28 cellular contexts compared by ENCODE assay signal in genomic region chr3:159620281-159620680, GRCh38.
DNase-seq lines count a peak whose midpoint lies in the region; ATAC-seq, FAIRE-seq and TF ChIP-seq lines count a peak whose summit lies in the region.
"Had no signal": no experiment of that assay in that cellular context is flagged by ENCODE, and none has a peak within 500 bp of the region (broad histone marks: within the 10 kb centered on the region; RNA-seq: fewer than 3 reads in every experiment).

No MANE protein-coding gene starts in this region.

- ATAC-seq in HepG2 (no peak), HG03520 (IDR thresholded peaks at IDR 0.05; ENCODE audit: unreplicated experiment) (no peak), GM21723 (IDR thresholded peaks at IDR 0.05; ENCODE audit: unreplicated experiment) (no peak)
- ATAC-seq: left ventricle myocardium superior; stimulated activated naive B cell treated with anti-CD40 and anti-IgM and Interleukin-4, amounts not matched to agents 10 μg/mL and 1 μg/mL and 100 μg/mL, for 72 hours had no signal

- H2AFZ ChIP-seq in HepG2 (ENCODE audit: low read length): no peak overlapping the region
- H2AFZ ChIP-seq: parathyroid adenoma had no signal

- peak overlapping the region; percentile 69 for H3K27ac Mint-ChIP-seq in chondrocyte (ENCODE audit: unreplicated experiment)
- peak overlapping the region; percentile 67 for H3K27ac Mint-ChIP-seq in osteocyte (ENCODE audit: unreplicated experiment)
- H3K27ac Mint-ChIP-seq: activated B cell treated with CpG ODN at 0.5 μM for 24 hours; activated naive CD8-positive, alpha-beta T cell treated with anti-CD3 and anti-CD28 coated beads for 36 hours; stimulated activated naive B cell treated with anti-CD40 and anti-IgM and Interleukin-4, amounts not matched to agents 10 μg/mL and 1 μg/mL and 100 μg/mL, for 72 hours had no signal

- no peak for TF ChIP-seq EP300 in HepG2 (IDR thresholded peaks at IDR 0.05; ENCODE audit: low read depth in 2 of 2, low read length in 2 of 2)
- TF ChIP-seq EP300 in HepG2 (CRISPR knock-in tag; IDR thresholded peaks at IDR 0.05; ENCODE audit: borderline replicate concordance): no peak

- no peaks in the 10 kb centered on the region for H3K9me3 ChIP-seq in HepG2 (ENCODE audit: low read length)
- H3K9me3 ChIP-seq: right atrium auricular region, testis had no signal

- TF ChIP-seq CTCF in chondrocyte (IDR thresholded peaks at IDR 0.05) (no peak), osteocyte (IDR thresholded peaks at IDR 0.05) (no peak), HepG2 (CRISPR knock-in tag; IDR thresholded peaks at IDR 0.05) (no peak)

- TF ChIP-seq POLR2A in HepG2 (IDR thresholded peaks at IDR 0.05; ENCODE audit: insufficient read depth in 1 of 2, low read depth in 2 of 2, low read length in 2 of 2): no peak

- H3K27me3 ChIP-seq in HepG2 (ENCODE audit: control insufficient read depth in 1 of 2, insufficient read depth in 2 of 2, low read length in 2 of 2) (no peaks in the 10 kb centered on the region; a peak in 1 of 5 replicates), mesendoderm (ENCODE audit: insufficient read depth, low read length, poor library complexity) (no peaks in the 10 kb centered on the region)
- H3K27me3 ChIP-seq: right atrium auricular region, testis had no signal

- intact Hi-C loops in HepG2 (cut with micrococcal nuclease; ENCODE audit: unreplicated experiment): no loop called here

- peaks cover 40% of the 10 kb centered on the region for H3K4me1 Mint-ChIP-seq in chondrocyte (ENCODE audit: low read depth)
- H3K4me1 Mint-ChIP-seq in osteocyte (ENCODE audit: unreplicated experiment): peaks cover 35% of the 10 kb centered on the region
- H3K4me1 Mint-ChIP-seq: activated B cell treated with CpG ODN at 0.5 μM for 24 hours; activated naive CD8-positive, alpha-beta T cell treated with anti-CD3 and anti-CD28 coated beads for 36 hours; stimulated activated naive B cell treated with anti-CD40 and anti-IgM and Interleukin-4, amounts not matched to agents 10 μg/mL and 1 μg/mL and 100 μg/mL, for 72 hours had no signal

- no peaks in the 10 kb centered on the region for H4K20me1 ChIP-seq in HepG2 (ENCODE audit: insufficient read depth, low read length)

- 0% methylated on average over 1 of the region's 1 CpG for WGBS in HepG2 (ENCODE audit: low lambda C conversion rate)
- WGBS in mesendoderm (ENCODE audit: extremely low coverage, insufficient coverage, low lambda C conversion rate): no CpG with 5 or more reads among the region's 1 CpG

- no peak overlapping the region for H4K5ac ChIP-seq in mesendoderm (ENCODE audit: low read length)

- no TSS peak for BruUV-seq in HepG2 (replicated peaks; lab: Mats Ljungman, UMichigan)

- H3K36me3 ChIP-seq in HepG2 (replicated peaks in 1 of 2; ENCODE audit: control insufficient read depth in 1 of 2, insufficient read depth in 2 of 2, low read length in 2 of 2) (no peaks in the 10 kb centered on the region), mesendoderm (ENCODE audit: control insufficient read depth, insufficient read depth, low read length) (no peaks in the 10 kb centered on the region)
- H3K36me3 ChIP-seq: right atrium auricular region had no signal

- H3K27ac ChIP-seq in HepG2 (ENCODE audit: extremely low read length, insufficient read depth, low read length) (no peak overlapping the region), mesendoderm (ENCODE audit: low read depth, low read length) (no peak overlapping the region)
- H3K27ac ChIP-seq: parathyroid adenoma, right atrium auricular region, testis had no signal

- H3K27me3 Mint-ChIP-seq in chondrocyte (ENCODE audit: low read depth): no peaks in the 10 kb centered on the region
- no peaks in the 10 kb centered on the region for H3K27me3 Mint-ChIP-seq in osteocyte (ENCODE audit: unreplicated experiment)
- H3K27me3 Mint-ChIP-seq: activated B cell treated with CpG ODN at 0.5 μM for 24 hours; activated naive CD8-positive, alpha-beta T cell treated with anti-CD3 and anti-CD28 coated beads for 36 hours; stimulated activated naive B cell treated with anti-CD40 and anti-IgM and Interleukin-4, amounts not matched to agents 10 μg/mL and 1 μg/mL and 100 μg/mL, for 72 hours had no signal

- POLR2A ChIA-PET in HepG2 (lab: Yijun Ruan, JAX): no interaction called here

- no peak for FAIRE-seq in HepG2 (lab: Jason Lieb, UNC)
- FAIRE-seq: frontal cortex, G401.6, H1 had no signal

- H3K4me1 ChIP-seq in HepG2 (ENCODE audit: insufficient read depth, low read length) (no peaks in the 10 kb centered on the region), mesendoderm (ENCODE audit: control insufficient read depth, low read depth, low read length) (no peaks in the 10 kb centered on the region)
- H3K4me1 ChIP-seq: parathyroid adenoma, testis had no signal

- no peak overlapping the region for H2BK5ac ChIP-seq in mesendoderm (ENCODE audit: low read length)

- no peak overlapping the region for H2BK120ac ChIP-seq in mesendoderm (ENCODE audit: low read depth, low read length)

- in situ Hi-C loops in HepG2 (cut with HindIII; ENCODE audit: extremely low pct_ligation_motif_present, low pct_unique_long_range_greater_than_20kb): no loop called here

- H3K4me2 ChIP-seq in HepG2 (ENCODE audit: low read depth, low read length): no peak overlapping the region
- H3K4me2 ChIP-seq in mesendoderm (ENCODE audit: low read length): no peak overlapping the region

- H3K9ac ChIP-seq in HepG2 (ENCODE audit: insufficient read depth, low read depth, low read length): no peak overlapping the region
- H3K9ac ChIP-seq in mesendoderm (ENCODE audit: low read length): no peak overlapping the region
- H3K9ac ChIP-seq: parathyroid adenoma had no signal

- no peaks in the 10 kb centered on the region for H3K9me3 Mint-ChIP-seq in chondrocyte (ENCODE audit: low read depth)
- H3K9me3 Mint-ChIP-seq in osteocyte (ENCODE audit: unreplicated experiment): no peaks in the 10 kb centered on the region
- H3K9me3 Mint-ChIP-seq: activated B cell treated with CpG ODN at 0.5 μM for 24 hours, nephron had no signal

- H2BK15ac ChIP-seq in mesendoderm (replicated peaks; ENCODE audit: low read depth): no peak overlapping the region

- H2AK5ac ChIP-seq in mesendoderm (ENCODE audit: low read length): no peak overlapping the region

- H4K8ac ChIP-seq in mesendoderm (ENCODE audit: low read depth, low read length): no peak overlapping the region

- no peak overlapping the region for H3K4ac ChIP-seq in mesendoderm (ENCODE audit: low read depth, low read length)

- no peak for TF ChIP-seq RAD21 in HepG2 (CRISPR knock-in tag; IDR thresholded peaks at IDR 0.05)

- H3K4me3 Mint-ChIP-seq in chondrocyte (ENCODE audit: unreplicated experiment): no peak overlapping the region
- H3K4me3 Mint-ChIP-seq in osteocyte (ENCODE audit: unreplicated experiment): no peak overlapping the region
- H3K4me3 Mint-ChIP-seq: activated B cell treated with CpG ODN at 0.5 μM for 24 hours; activated naive CD8-positive, alpha-beta T cell treated with anti-CD3 and anti-CD28 coated beads for 36 hours; nephron; stimulated activated naive B cell treated with anti-CD40 and anti-IgM and Interleukin-4, amounts not matched to agents 10 μg/mL and 1 μg/mL and 100 μg/mL, for 72 hours had no signal

- no peak overlapping the region for H3K4me3 ChIP-seq in HepG2 (replicated peaks in 1 of 3; ENCODE audit: insufficient read depth in 1 of 3, low read depth in 2 of 3, low read length in 3 of 3)
- no peak overlapping the region for H3K4me3 ChIP-seq in mesendoderm (ENCODE audit: low read length)
- H3K4me3 ChIP-seq: right atrium auricular region, testis had no signal

- H3K56ac ChIP-seq in mesendoderm (ENCODE audit: low read length): no peak overlapping the region

- H3K79me1 ChIP-seq in mesendoderm (ENCODE audit: low read length): no peaks in the 10 kb centered on the region

- no peak overlapping the region for H3K23ac ChIP-seq in mesendoderm (ENCODE audit: low read length)

- DNase-seq in EL: peak; percentile 39
- DNase-seq in M059J (ENCODE audit: low read depth): peak; percentile 69
- no peak for DNase-seq in chondrocyte (ENCODE audit: low spot score)
- DNase-seq in osteocyte (ENCODE audit: extremely low spot score, unreplicated experiment): no peak
- DNase-seq in HepG2 (ENCODE audit: low spot score): no peak
- DNase-seq in mesendoderm: no peak
- DNase-seq: activated B cell treated with CpG ODN at 0.5 μM for 24 hours; activated CD4-positive, alpha-beta T cell treated with anti-CD3 and anti-CD28 coated beads, Interleukin-2, amount 50 U/mL, for 48 hours; activated effector memory CD4-positive, alpha-beta T cell treated with Interleukin-2 at 50 U/mL for 16 hours; activated naive CD8-positive, alpha-beta T cell treated with anti-CD3 and anti-CD28 coated beads for 36 hours; left ventricle myocardium superior; NCI-H1092; NCI-H187 treated with DMSO at 0.1 percent for 48 hours; NCI-H69; Right ventricle myocardium superior; stimulated activated CD4-positive, alpha-beta T cell treated with anti-CD3 and anti-CD28 coated beads, Interleukin-12 subunit alpha, Interleukin-12 subunit beta, amount 100 ng/mL, for 4 hours; stimulated activated CD4-positive, alpha-beta T cell treated with anti-CD3 and anti-CD28 coated beads, Interleukin-4, amount 100 ng/mL, for 24 hours; stimulated activated naive B cell treated with anti-CD40 and anti-IgM and Interleukin-4, amounts not matched to agents 10 μg/mL and 1 μg/mL and 100 μg/mL, for 72 hours; T-helper 9 cell; testis had no signal

- CTCF ChIA-PET in HepG2 (lab: Yijun Ruan, JAX; ENCODE audit: low intra/inter-chr PET ratio, low total read pairs): no interaction called here

- H3K36me3 Mint-ChIP-seq in chondrocyte (ENCODE audit: low read depth): no peaks in the 10 kb centered on the region
- no peaks in the 10 kb centered on the region for H3K36me3 Mint-ChIP-seq in osteocyte (ENCODE audit: unreplicated experiment)
- H3K36me3 Mint-ChIP-seq: activated naive CD8-positive, alpha-beta T cell treated with anti-CD3 and anti-CD28 coated beads for 36 hours; stimulated activated naive B cell treated with anti-CD40 and anti-IgM and Interleukin-4, amounts not matched to agents 10 μg/mL and 1 μg/mL and 100 μg/mL, for 72 hours had no signal

- H3K18ac ChIP-seq in mesendoderm (ENCODE audit: low read length): no peak overlapping the region

- H3K79me2 ChIP-seq in HepG2 (ENCODE audit: insufficient read depth, low read length) (no peaks in the 10 kb centered on the region), mesendoderm (ENCODE audit: control insufficient read depth, insufficient read depth, low read length) (no peaks in the 10 kb centered on the region)
- H3K79me2 ChIP-seq: parathyroid adenoma had no signal

TF ChIP-seq in HepG2, 621 proteins besides CTCF, POLR2A, EP300 and RAD21 (continues in another document):
- TF ChIP-seq KMT2A (CRISPR knock-in tag; IDR thresholded peaks at IDR 0.05): no peak
- TF ChIP-seq HNRNPK (IDR thresholded peaks at IDR 0.05; ENCODE audit: low read depth, low read length, poor library complexity, severe bottlenecking): no peak
- no peak for TF ChIP-seq TFAP4 (IDR thresholded peaks at IDR 0.05; ENCODE audit: borderline replicate concordance, low read depth)

Comparison
In these comparisons a context has a peak if more than half of its experiments do, and no peak if none do; other contexts are left out.
1. DNase-seq: peak in EL (single experiment) and M059J (single experiment); none in chondrocyte (single experiment), osteocyte (single experiment), HepG2 (single experiment) and mesendoderm (single experiment).